Comparison of ENCODE assay signal across 21 cellular contexts in genomic region chr2:19098467-19099160, GRCh38.
A peak's percentile ranks its signal among the peaks of the same experiment; 100 is the strongest.
DNase-seq lines count a peak whose midpoint lies in the region; ATAC-seq, FAIRE-seq and TF ChIP-seq lines count a peak whose summit lies in the region.
"Had no signal": no experiment of that assay in that cellular context is flagged by ENCODE, and none has a peak within 500 bp of the region (broad histone marks: within the 10 kb centered on the region; RNA-seq: fewer than 3 reads in every experiment).

No MANE protein-coding gene starts in this region.

- ATAC-seq in GM18858 (IDR thresholded peaks at IDR 0.05; ENCODE audit: unreplicated experiment) = no peak
- ATAC-seq: GM12878, GM23338, HCT116 had no signal

- no peak overlapping the region for H3K4me3 Mint-ChIP-seq in astrocyte (ENCODE audit: unreplicated experiment)
- H3K4me3 Mint-ChIP-seq: CD14-positive monocyte; CD4-positive, alpha-beta memory T cell; GM23338; HFFc6; IgD-negative memory B cell had no signal

- H3K9ac ChIP-seq in astrocyte (ENCODE audit: low read length) (no peak overlapping the region), skeletal muscle satellite cell (ENCODE audit: low read depth, low read length) (peak overlapping the region; percentile 42)
- H3K9ac ChIP-seq: BLaER1 had no signal

- no peak overlapping the region for H3K4me3 ChIP-seq in astrocyte (ENCODE audit: insufficient read depth, low read depth, low read length)
- no peak overlapping the region for H3K4me3 ChIP-seq in skeletal muscle satellite cell (ENCODE audit: low read length)
- H3K4me3 ChIP-seq in tibial artery = no peak overlapping the region
- H3K4me3 ChIP-seq: BLaER1, GM12878, GM23338 had no signal

- no peaks in the 10 kb centered on the region for H3K9me3 ChIP-seq in astrocyte (ENCODE audit: insufficient read depth, low read depth, low read length)
- no peaks in the 10 kb centered on the region for H3K9me3 ChIP-seq in skeletal muscle satellite cell (replicated peaks; ENCODE audit: low read length)
- no peaks in the 10 kb centered on the region for H3K9me3 ChIP-seq in tibial artery
- H3K9me3 ChIP-seq: BLaER1 had no signal

- no peaks in the 10 kb centered on the region for H3K36me3 Mint-ChIP-seq in astrocyte (ENCODE audit: low read depth, unreplicated experiment)
- H3K36me3 Mint-ChIP-seq: CD14-positive monocyte; CD4-positive, alpha-beta memory T cell had no signal

- H3K4me2 ChIP-seq in astrocyte (ENCODE audit: low read length) = no peak overlapping the region
- H3K4me2 ChIP-seq in skeletal muscle satellite cell (ENCODE audit: low read length) = peak overlapping the region; percentile 16
- H3K4me2 ChIP-seq: BLaER1, GM23338 had no signal

- no peak overlapping the region for H3K27ac Mint-ChIP-seq in astrocyte (ENCODE audit: unreplicated experiment)
- H3K27ac Mint-ChIP-seq: CD14-positive monocyte; CD4-positive, alpha-beta memory T cell; GM23338; HFFc6; IgD-negative memory B cell had no signal

- TF ChIP-seq CTCF in astrocyte (IDR thresholded peaks at IDR 0.05; ENCODE audit: insufficient read depth, low read depth, low read length) (no peak), tibial artery (IDR thresholded peaks at IDR 0.05) (no peak)

- no peaks in the 10 kb centered on the region for H3K4me1 Mint-ChIP-seq in astrocyte (ENCODE audit: low read depth, unreplicated experiment)
- H3K4me1 Mint-ChIP-seq: CD14-positive monocyte; CD4-positive, alpha-beta memory T cell; IgD-negative memory B cell had no signal

- H2AFZ ChIP-seq in astrocyte (ENCODE audit: low read depth, low read length) = no peak overlapping the region
- H2AFZ ChIP-seq: GM23338 had no signal

- no peak for FAIRE-seq in astrocyte (lab: Jason Lieb, UNC)
- FAIRE-seq: GM12878, HTR-8/SVneo had no signal

- peaks cover 11% of the 10 kb centered on the region for H3K27me3 Mint-ChIP-seq in astrocyte (ENCODE audit: low read depth, unreplicated experiment)
- H3K27me3 Mint-ChIP-seq: CD4-positive, alpha-beta memory T cell; IgD-negative memory B cell had no signal

- H3K4me1 ChIP-seq in astrocyte (ENCODE audit: insufficient read depth, low read length) (no peaks in the 10 kb centered on the region), skeletal muscle satellite cell (ENCODE audit: control insufficient read depth, insufficient read depth, low read length) (peaks cover 28% of the 10 kb centered on the region), tibial artery (peaks cover 0 to 9% (median 0%) of the 10 kb centered on the region in 4 donors)

- no peaks in the 10 kb centered on the region for H4K20me1 ChIP-seq in astrocyte (ENCODE audit: insufficient read depth, low read length)
- H4K20me1 ChIP-seq: BLaER1 had no signal

- H3K9me3 Mint-ChIP-seq in astrocyte (ENCODE audit: unreplicated experiment) = no peaks in the 10 kb centered on the region
- H3K9me3 Mint-ChIP-seq: HFFc6 had no signal

- DNase-seq in EL (peak; percentile 11), M059J (ENCODE audit: low read depth) (peak; percentile 7), astrocyte (ENCODE audit: low read depth) (peak; percentile 33), tibial artery (no peak), NCI-H2081 (lab: John Stamatoyannopoulos, UW) (no peak)
- DNase-seq: 8988T; CD4-positive, alpha-beta memory T cell; DMS153; DMS79; H7; HFFc6 had no signal

- intact Hi-C loops in tibial artery (cut with DNase I; ENCODE audit: low total_unique reads) = no loop called here

- H3K36me3 ChIP-seq in astrocyte (ENCODE audit: insufficient read depth, low read length) = no peaks in the 10 kb centered on the region
- no peaks in the 10 kb centered on the region for H3K36me3 ChIP-seq in skeletal muscle satellite cell (ENCODE audit: insufficient read depth, low read length)
- H3K36me3 ChIP-seq in tibial artery = no peaks in the 10 kb centered on the region
- H3K36me3 ChIP-seq: BLaER1 had no signal

- H3K79me2 ChIP-seq in astrocyte (ENCODE audit: insufficient read depth, low read length) = no peaks in the 10 kb centered on the region

- no peaks in the 10 kb centered on the region for H3K27me3 ChIP-seq in astrocyte (ENCODE audit: insufficient read depth, low read length)
- no peaks in the 10 kb centered on the region for H3K27me3 ChIP-seq in skeletal muscle satellite cell (ENCODE audit: control insufficient read depth, insufficient read depth, low read length)
- no peaks in the 10 kb centered on the region for H3K27me3 ChIP-seq in tibial artery
- H3K27me3 ChIP-seq: BLaER1 had no signal

- no peak overlapping the region for H3K27ac ChIP-seq in astrocyte (ENCODE audit: low read depth, low read length)
- no peak overlapping the region for H3K27ac ChIP-seq in tibial artery
- H3K27ac ChIP-seq: BLaER1, HL-60 had no signal

Comparison
In these comparisons a context has a peak if more than half of its experiments do, and no peak if none do; other contexts are left out.
1. DNase-seq: peak in EL (single experiment), M059J (single experiment) and astrocyte (single experiment); none in tibial artery (0 of 2) and NCI-H2081 (0 of 2).